Comparison of ENCODE assay signal across 20 cellular contexts in genomic region chr3:141514382-141514781, GRCh38. TPM values are rescaled to one million over a fixed set of nuclear protein-coding genes. Genes with fewer than 3 reads are reported as not detected.
DNase-seq lines count a peak whose midpoint lies in the region; ATAC-seq lines count a peak whose summit lies in the region.
"Had no signal": no experiment of that assay in that cellular context is flagged by ENCODE, and none has a peak within 500 bp of the region (broad histone marks: within the 10 kb centered on the region; RNA-seq: fewer than 3 reads in every experiment).

No MANE protein-coding gene starts in this region.

- H3K9me3 ChIP-seq in CD4-positive, CD25-positive, alpha-beta regulatory T cell (ENCODE audit: control insufficient read depth in 2 of 2, low read length in 2 of 2) = peaks cover 5 to 8% of the 10 kb centered on the region in 2 experiments
- no peaks in the 10 kb centered on the region for H3K9me3 ChIP-seq in T-helper 17 cell (ENCODE audit: control insufficient read depth, low read length, poor library complexity, severe bottlenecking)

- H3K36me3 Mint-ChIP-seq in activated T-cell treated with anti-CD3 and anti-CD28 coated beads, Interleukin-2, amount 50 U/mL, for 24 hours (ENCODE audit: low read depth) = peaks cover 89% of the 10 kb centered on the region
- H3K36me3 Mint-ChIP-seq in CD4-positive, CD25-positive, alpha-beta regulatory T cell = peaks cover 68% of the 10 kb centered on the region
- H3K36me3 Mint-ChIP-seq in T-helper 17 cell (ENCODE audit: low read depth) = peaks cover 17% of the 10 kb centered on the region
- H3K36me3 Mint-ChIP-seq in naive thymus-derived CD8-positive, alpha-beta T cell = peaks cover 34 to 85% (median 57%) of the 10 kb centered on the region in 3 donors

- no peak overlapping the region for H3K27ac ChIP-seq in CD4-positive, CD25-positive, alpha-beta regulatory T cell (ENCODE audit: insufficient read depth, low read length, poor library complexity, severe bottlenecking)
- H3K27ac ChIP-seq: BLaER1 treated with 17β-estradiol and CSF1 and Interleukin-3, amounts not matched to agents 10 nM and 100 nM had no signal

- H3K4me3 Mint-ChIP-seq in activated T-cell treated with anti-CD3 and anti-CD28 coated beads, Interleukin-2, amount 50 U/mL, for 24 hours = no peak overlapping the region
- no peak overlapping the region for H3K4me3 Mint-ChIP-seq in CD4-positive, CD25-positive, alpha-beta regulatory T cell
- no peak overlapping the region for H3K4me3 Mint-ChIP-seq in T-helper 17 cell
- no peak overlapping the region for H3K4me3 Mint-ChIP-seq in naive thymus-derived CD8-positive, alpha-beta T cell
- H3K4me3 Mint-ChIP-seq: IgD-negative memory B cell had no signal

- H3K4me1 ChIP-seq in CD4-positive, CD25-positive, alpha-beta regulatory T cell (ENCODE audit: control insufficient read depth, insufficient read depth, low read length, poor library complexity, severe bottlenecking) = peaks cover 26% of the 10 kb centered on the region

- ATAC-seq in CD4-positive, CD25-positive, alpha-beta regulatory T cell (ENCODE audit: low read depth in 2 of 2) = no peak
- no peak for ATAC-seq in T-helper 17 cell
- ATAC-seq in naive thymus-derived CD8-positive, alpha-beta T cell = no peak

- in situ Hi-C loops in G401 (cut with HindIII; ENCODE audit: low sequenced_read_pairs) = no loop called here

- H3K9me3 Mint-ChIP-seq in activated T-cell treated with anti-CD3 and anti-CD28 coated beads, Interleukin-2, amount 50 U/mL, for 24 hours = peaks cover 10% of the 10 kb centered on the region
- peaks cover 0 to 9% (median 3%) of the 10 kb centered on the region in 7 donors for H3K9me3 Mint-ChIP-seq in CD4-positive, CD25-positive, alpha-beta regulatory T cell
- peaks cover 0 to 11% (median 0%) of the 10 kb centered on the region in 9 donors for H3K9me3 Mint-ChIP-seq in naive thymus-derived CD8-positive, alpha-beta T cell
- H3K9me3 Mint-ChIP-seq: IgD-negative memory B cell had no signal

- H3K4me3 ChIP-seq in CD4-positive, CD25-positive, alpha-beta regulatory T cell (ENCODE audit: low read depth, low read length) = no peak overlapping the region
- H3K4me3 ChIP-seq: BLaER1 treated with 17β-estradiol and CSF1 and Interleukin-3, amounts not matched to agents 10 nM and 100 nM had no signal

- peaks cover 58% of the 10 kb centered on the region for H3K36me3 ChIP-seq in CD4-positive, CD25-positive, alpha-beta regulatory T cell (ENCODE audit: control insufficient read depth, insufficient read depth, low read length)

- DNase-seq in activated T-cell treated with anti-CD3 and anti-CD28 coated beads, Interleukin-2, amount 50 U/mL, for 24 hours = no peak
- no peak for DNase-seq in activated T-cell treated with anti-CD3 and anti-CD28 coated beads, Interleukin-2, amount 50 U/mL, for 1 hour
- no peak for DNase-seq in CD4-positive, CD25-positive, alpha-beta regulatory T cell
- DNase-seq in T-helper 17 cell (no peak), G401 (ENCODE audit: low spot score) (no peak), SW480 (ENCODE audit: low spot score) (no peak)
- DNase-seq in naive thymus-derived CD8-positive, alpha-beta T cell = no peak
- DNase-seq: DMS 273 treated with DMSO at 0.1 percent for 48 hours, GDM1, HCEC 1CT, Karpas-422, NCI-H1417 treated with DMSO at 0.1 percent for 48 hours, NCI-H187 treated with DMSO at 0.1 percent for 48 hours, NCI-H2227 treated with DMSO at 0.1 percent for 48 hours, NCI-H510A treated with DMSO at 0.1 percent for 48 hours, NCI-H82, OCI-M1, Right ventricle myocardium superior had no signal

- H3K4me1 Mint-ChIP-seq in activated T-cell treated with anti-CD3 and anti-CD28 coated beads, Interleukin-2, amount 50 U/mL, for 24 hours (ENCODE audit: low read depth) = peaks cover 64% of the 10 kb centered on the region
- peaks cover 49 to 77% (median 56%) of the 10 kb centered on the region in 4 donors for H3K4me1 Mint-ChIP-seq in CD4-positive, CD25-positive, alpha-beta regulatory T cell
- H3K4me1 Mint-ChIP-seq in T-helper 17 cell = peaks cover 28% of the 10 kb centered on the region
- H3K4me1 Mint-ChIP-seq in naive thymus-derived CD8-positive, alpha-beta T cell = peaks cover 22 to 65% (median 50%) of the 10 kb centered on the region in 4 donors

- no peaks in the 10 kb centered on the region for H3K27me3 ChIP-seq in CD4-positive, CD25-positive, alpha-beta regulatory T cell (ENCODE audit: control insufficient read depth, insufficient read depth, low read length)
- H3K27me3 ChIP-seq: BLaER1 treated with 17β-estradiol and CSF1 and Interleukin-3, amounts not matched to agents 10 nM and 100 nM had no signal

- peak overlapping the region; percentile 41 for H3K27ac Mint-ChIP-seq in activated T-cell treated with anti-CD3 and anti-CD28 coated beads, Interleukin-2, amount 50 U/mL, for 24 hours
- H3K27ac Mint-ChIP-seq in CD4-positive, CD25-positive, alpha-beta regulatory T cell = peak overlapping the region in 2 of 3 donors; percentile 60 to 71
- peak overlapping the region; percentile 78 for H3K27ac Mint-ChIP-seq in T-helper 17 cell
- H3K27ac Mint-ChIP-seq in naive thymus-derived CD8-positive, alpha-beta T cell = peak overlapping the region in 7 of 10 donors; percentile 11 to 79 (median 65)
- H3K27ac Mint-ChIP-seq: IgD-negative memory B cell had no signal

- POLR2A ChIA-PET in naive thymus-derived CD8-positive, alpha-beta T cell (lab: Charles Lee) = interaction anchor here (0.9 to 2.3 kb wide), 5 partner anchors 10 to 38 kb away, joined by 3 to 18 read pairs (median 5); no protein-coding TSS in a partner anchor

- H3K27me3 Mint-ChIP-seq in activated T-cell treated with anti-CD3 and anti-CD28 coated beads, Interleukin-2, amount 50 U/mL, for 24 hours = no peaks in the 10 kb centered on the region
- no peaks in the 10 kb centered on the region for H3K27me3 Mint-ChIP-seq in CD4-positive, CD25-positive, alpha-beta regulatory T cell
- H3K27me3 Mint-ChIP-seq in T-helper 17 cell = no peaks in the 10 kb centered on the region
- no peaks in the 10 kb centered on the region for H3K27me3 Mint-ChIP-seq in naive thymus-derived CD8-positive, alpha-beta T cell
- H3K27me3 Mint-ChIP-seq: IgD-negative memory B cell had no signal

RNA-seq across cellular contexts. Expression of gene RASA2, which starts 27.6 kb away (rescaled TPM):
- 93.5 TPM for total RNA-seq in CD4-positive, CD25-positive, alpha-beta regulatory T cell
- polyA plus RNA-seq in CD4-positive, CD25-positive, alpha-beta regulatory T cell = 10 to 100 TPM; 46.5 to 72.5 (median 56.6) TPM
- 10 to 100 TPM; 56.7 to 57.9 TPM for total RNA-seq in T-helper 17 cell
- 100 to 1,000 TPM; 112 to 124 TPM for total RNA-seq in naive thymus-derived CD8-positive, alpha-beta T cell
- polyA plus RNA-seq in naive thymus-derived CD8-positive, alpha-beta T cell = 10 to 100 TPM; 55.0 to 66.8 (median 57.9) TPM
- 6.4 and 10.2 TPM in 2 replicates for total RNA-seq in G401 (2014; rRNA removed; shearing (Covaris generic))
